In genomic region chr2:37713258-37713700, GRCh38 we compare ENCODE assay signal across 11 cellular contexts. TPM values are rescaled to one million over a fixed set of nuclear protein-coding genes. Genes with fewer than 3 reads are reported as not detected.
DNase-seq lines count a peak whose midpoint lies in the region; ATAC-seq and TF ChIP-seq lines count a peak whose summit lies in the region.
"Had no signal": no experiment of that assay in that cellular context is flagged by ENCODE, and none has a peak within 500 bp of the region (broad histone marks: within the 10 kb centered on the region; RNA-seq: fewer than 3 reads in every experiment).

No MANE protein-coding gene starts in this region.

- intact Hi-C loops in posterior cingulate gyrus (cut with DNase I), result no loop called here

- H3K4me3 Mint-ChIP-seq in activated CD8-positive, alpha-beta memory T cell treated with anti-CD3 and anti-CD28 coated beads, Interleukin-2, amount 10 ng/mL, durations not matched to agents 7 days and 5 days, result no peak overlapping the region
- H3K4me3 Mint-ChIP-seq in stimulated activated naive B cell treated with anti-CD40 and anti-IgM and Interleukin-4, amounts not matched to agents 10 μg/mL and 1 μg/mL and 100 μg/mL, for 72 hours, result no peak overlapping the region

- peak; percentile 44 for DNase-seq in activated CD8-positive, alpha-beta memory T cell treated with anti-CD3 and anti-CD28 coated beads, Interleukin-2, amount 10 ng/mL, durations not matched to agents 7 days and 5 days
- DNase-seq in activated CD8-positive, alpha-beta memory T cell treated with anti-CD3 and anti-CD28 coated beads for 24 hours, result no peak
- DNase-seq in OCI-M1 (lab: John Stamatoyannopoulos, UW) (peak; percentile 93), cardiac fibroblast (ENCODE audit: low read depth in 2 of 2) (peak; percentile 84 to 97), islet precursor cell (no peak), posterior cingulate gyrus (no peak)
- peak; percentile 5 for DNase-seq in stimulated activated naive B cell treated with anti-CD40 and anti-IgM and Interleukin-4, amounts not matched to agents 10 μg/mL and 1 μg/mL and 100 μg/mL, for 72 hours
- DNase-seq: Right ventricle myocardium superior had no signal

- ATAC-seq in activated CD8-positive, alpha-beta memory T cell treated with anti-CD3 and anti-CD28 coated beads, Interleukin-2, amount 10 ng/mL, durations not matched to agents 7 days and 5 days, result peak; percentile 62
- ATAC-seq in stimulated activated naive B cell treated with anti-CD40 and anti-IgM and Interleukin-4, amounts not matched to agents 10 μg/mL and 1 μg/mL and 100 μg/mL, for 72 hours (replicated peaks), result peak; percentile 85 to 92
- ATAC-seq in GM18519 (IDR thresholded peaks at IDR 0.05; ENCODE audit: low FRiP score, unreplicated experiment), result no peak

- H3K36me3 Mint-ChIP-seq in activated CD8-positive, alpha-beta memory T cell treated with anti-CD3 and anti-CD28 coated beads, Interleukin-2, amount 10 ng/mL, durations not matched to agents 7 days and 5 days, result peaks cover 24% of the 10 kb centered on the region
- no peaks in the 10 kb centered on the region for H3K36me3 Mint-ChIP-seq in stimulated activated naive B cell treated with anti-CD40 and anti-IgM and Interleukin-4, amounts not matched to agents 10 μg/mL and 1 μg/mL and 100 μg/mL, for 72 hours
- H3K36me3 Mint-ChIP-seq: CD4-positive, CD25-positive, alpha-beta regulatory T cell had no signal

- H3K27me3 Mint-ChIP-seq in activated CD8-positive, alpha-beta memory T cell treated with anti-CD3 and anti-CD28 coated beads, Interleukin-2, amount 10 ng/mL, durations not matched to agents 7 days and 5 days, result no peaks in the 10 kb centered on the region
- H3K27me3 Mint-ChIP-seq in stimulated activated naive B cell treated with anti-CD40 and anti-IgM and Interleukin-4, amounts not matched to agents 10 μg/mL and 1 μg/mL and 100 μg/mL, for 72 hours, result peaks cover 9 to 22% of the 10 kb centered on the region in 2 donors

- H3K4me3 ChIP-seq in cardiac fibroblast (replicated peaks in 1 of 2; ENCODE audit: low read depth in 2 of 2, low read length in 2 of 2), result no peak overlapping the region
- H3K4me3 ChIP-seq: coronary artery had no signal

- no peak for TF ChIP-seq CTCF in cardiac fibroblast (IDR thresholded peaks at IDR 0.05; ENCODE audit: low read depth, low read length)

- H3K9me3 Mint-ChIP-seq in activated CD8-positive, alpha-beta memory T cell treated with anti-CD3 and anti-CD28 coated beads, Interleukin-2, amount 10 ng/mL, durations not matched to agents 7 days and 5 days (ENCODE audit: low read depth), result peaks cover 11% of the 10 kb centered on the region
- peaks cover 4 to 14% of the 10 kb centered on the region in 2 donors for H3K9me3 Mint-ChIP-seq in stimulated activated naive B cell treated with anti-CD40 and anti-IgM and Interleukin-4, amounts not matched to agents 10 μg/mL and 1 μg/mL and 100 μg/mL, for 72 hours

- peak overlapping the region; percentile 73 for H3K27ac Mint-ChIP-seq in activated CD8-positive, alpha-beta memory T cell treated with anti-CD3 and anti-CD28 coated beads, Interleukin-2, amount 10 ng/mL, durations not matched to agents 7 days and 5 days
- H3K27ac Mint-ChIP-seq in stimulated activated naive B cell treated with anti-CD40 and anti-IgM and Interleukin-4, amounts not matched to agents 10 μg/mL and 1 μg/mL and 100 μg/mL, for 72 hours, result no peak overlapping the region
- H3K27ac Mint-ChIP-seq: CD4-positive, CD25-positive, alpha-beta regulatory T cell had no signal

- H3K4me1 Mint-ChIP-seq in activated CD8-positive, alpha-beta memory T cell treated with anti-CD3 and anti-CD28 coated beads, Interleukin-2, amount 10 ng/mL, durations not matched to agents 7 days and 5 days, result peaks cover 35% of the 10 kb centered on the region
- H3K4me1 Mint-ChIP-seq in stimulated activated naive B cell treated with anti-CD40 and anti-IgM and Interleukin-4, amounts not matched to agents 10 μg/mL and 1 μg/mL and 100 μg/mL, for 72 hours, result peaks cover 6 to 10% of the 10 kb centered on the region in 2 donors

- CTCF ChIA-PET in activated CD8-positive, alpha-beta memory T cell treated with anti-CD3 and anti-CD28 coated beads, Interleukin-2, amount 10 ng/mL, durations not matched to agents 7 days and 5 days (lab: Charles Lee), result interaction anchor here (0.8 to 1.3 kb wide), 2 partner anchors 164 to 317 kb away, joined by 3 read pairs; no protein-coding TSS in a partner anchor

RNA-seq across cellular contexts. Expression of gene CDC42EP3, which starts 41.8 kb away (rescaled TPM):
- 10 to 100 TPM; 27.6 to 32.5 TPM for total RNA-seq in activated CD8-positive, alpha-beta memory T cell treated with anti-CD3 and anti-CD28 coated beads, Interleukin-2, amount 10 ng/mL, durations not matched to agents 7 days and 5 days

Comparison
In these comparisons a context has a peak if more than half of its experiments do, and no peak if none do; other contexts are left out.
1. DNase-seq: peak in activated CD8-positive, alpha-beta memory T cell treated with anti-CD3 and anti-CD28 coated beads, Interleukin-2, amount 10 ng/mL, durations not matched to agents 7 days and 5 days (single experiment), OCI-M1 (single experiment), cardiac fibroblast (2 of 2) and stimulated activated naive B cell treated with anti-CD40 and anti-IgM and Interleukin-4, amounts not matched to agents 10 μg/mL and 1 μg/mL and 100 μg/mL, for 72 hours (single experiment); none in activated CD8-positive, alpha-beta memory T cell treated with anti-CD3 and anti-CD28 coated beads for 24 hours (single experiment), islet precursor cell (single experiment) and posterior cingulate gyrus (0 of 10).